In the genomic region with DNA sequence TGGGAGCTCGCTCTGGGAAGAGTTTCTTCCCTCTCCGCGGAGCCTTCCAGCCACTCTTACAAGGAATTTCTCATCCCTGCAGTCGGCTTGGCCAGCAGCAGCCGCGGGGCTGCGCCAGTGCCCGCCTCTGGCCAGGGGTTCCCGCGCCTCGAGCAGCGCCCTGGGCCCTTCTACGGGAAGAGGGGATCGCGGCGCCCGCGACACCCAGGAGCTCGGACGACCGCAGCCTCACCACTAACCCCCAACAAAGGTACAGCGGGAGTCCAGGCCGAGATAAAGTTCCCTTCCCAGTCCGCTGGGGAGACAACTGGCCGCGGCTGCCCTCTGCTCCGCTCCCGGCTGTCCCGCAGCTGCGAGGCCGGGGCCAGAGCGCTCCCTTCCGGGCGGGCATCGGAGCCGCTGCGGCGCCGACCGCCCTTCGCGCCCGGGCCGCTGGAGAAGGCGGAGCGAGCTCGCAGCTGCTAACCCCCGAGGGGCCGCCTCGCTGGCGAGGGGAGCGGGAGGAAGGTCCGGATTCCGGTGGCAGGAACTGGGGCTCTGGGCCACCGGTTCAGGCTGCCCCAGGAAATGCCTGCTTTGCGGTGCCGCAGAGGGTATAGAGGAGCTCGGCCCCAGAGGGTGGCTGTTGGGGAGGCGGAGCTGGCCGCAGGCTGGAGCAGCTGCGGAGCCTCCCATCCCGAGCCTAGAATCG, we compare ENCODE assay signal across 8 cellular contexts. TPM values are rescaled to one million over a fixed set of nuclear protein-coding genes. Genes with fewer than 3 reads are reported as not detected.
DNase-seq lines count a peak whose midpoint lies in the region; ATAC-seq and TF ChIP-seq lines count a peak whose summit lies in the region.

No MANE protein-coding gene starts in this region.

- H3K27me3 ChIP-seq in IMR-90 (ENCODE audit: control insufficient read depth, insufficient read depth, low read length): peaks cover 3% of the 10 kb centered on the region; the same call in 1 of the 2 replicates
- 0 out of 2 replicates have a peak, but pooled peaks cover 18% of the 10 kb centered on the region for H3K27me3 ChIP-seq in PC-9 (ENCODE audit: insufficient read depth, low read depth)

- peak overlapping the region; percentile 1; the same call in 1 of the 2 replicates for H3K14ac ChIP-seq in IMR-90 (replicated peaks; ENCODE audit: low read depth, low read length)

- CTCF ChIA-PET in IMR-90 (lab: Yijun Ruan, JAX) (interaction anchor here (1.0 kb wide), 1 partner anchor 11 kb away, joined by 3 read pairs; no protein-coding TSS in a partner anchor), PC-9 (lab: Charles Lee) (no interaction called here)

- peak; percentile 40 for TF ChIP-seq RAD21 in IMR-90 (IDR thresholded peaks at IDR 0.05; ENCODE audit: low read length)

- 9% methylated on average over 25 of the region's 63 CpGs; no CpG with 5 or more reads in 1 of the 2 experiments for WGBS in IMR-90 (ENCODE audit: extremely low coverage in 2 of 2, insufficient read length in 1 of 2), 2 experiments

- no TSS peak for BruUV-seq in IMR-90 (replicated peaks; lab: Mats Ljungman, UMichigan)
- BruUV-seq in PC-9 (replicated peaks; lab: Mats Ljungman, UMichigan): no TSS peak

- ATAC-seq in IMR-90 (ENCODE audit: low read depth) (peak; percentile 40), GM18502 (IDR thresholded peaks at IDR 0.05; ENCODE audit: poor library complexity, unreplicated experiment) (no peak)

- H2AK9ac ChIP-seq in IMR-90 (replicated peaks; ENCODE audit: low read depth, low read length, poor library complexity): peak overlapping the region; percentile 90

- POLR2A ChIA-PET in IMR-90 (lab: Charles Lee; ENCODE audit: unreplicated experiment): interaction anchor here (0.6 kb wide), 2 partner anchors 160 to 283 kb away, joined by 4 to 9 read pairs; no protein-coding TSS in a partner anchor
- POLR2A ChIA-PET in PC-9 (lab: Charles Lee; ENCODE audit: unreplicated experiment): no interaction called here

- no peaks in the 10 kb centered on the region for H3K9me2 ChIP-seq in PC-9 (ENCODE audit: insufficient read depth)

- no peaks in the 10 kb centered on the region for H3K79me2 ChIP-seq in PC-9 (ENCODE audit: low read depth)

- no peak overlapping the region; the same call in 2 of the 3 replicates for H2BK15ac ChIP-seq in IMR-90 (ENCODE audit: low read depth, low read length)

- no peak overlapping the region for H2BK5ac ChIP-seq in IMR-90 (ENCODE audit: low read depth, low read length, poor library complexity, severe bottlenecking)

- no peak overlapping the region; the same call in 1 of the 2 replicates for H3K9ac ChIP-seq in IMR-90 (ENCODE audit: low read depth, low read length)

- H3K4me2 ChIP-seq in IMR-90 (ENCODE audit: low read depth, low read length) (peak overlapping the region; percentile 47), PC-9 (no peak overlapping the region)

- dilution Hi-C loops in IMR-90 (cut with HindIII; ENCODE audit: low sequenced_read_pairs, unreplicated experiment): no loop called here

- H3K36me3 ChIP-seq in IMR-90 (ENCODE audit: control insufficient read depth, insufficient read depth, low read length): no peaks in the 10 kb centered on the region
- no peaks in the 10 kb centered on the region for H3K36me3 ChIP-seq in PC-9 (ENCODE audit: low read depth)

- H3K27ac ChIP-seq in IMR-90 (ENCODE audit: insufficient read depth, low read length): no peak overlapping the region
- no peak overlapping the region for H3K27ac ChIP-seq in PC-9

- H2AK5ac ChIP-seq in IMR-90 (ENCODE audit: low read depth, low read length): no peak overlapping the region

- intact Hi-C loops in IMR-90 (cut with micrococcal nuclease) (loop anchor here (5.0 kb wide), 2 partner anchors 250 to 410 kb away; no protein-coding TSS in a partner anchor), PC-9 (cut with micrococcal nuclease; ENCODE audit: unreplicated experiment) (no loop called here)

- DNase-seq in AG20443 (ENCODE audit: low spot score) (peak; percentile 87), IMR-90 (no peak), amniotic stem cell (lab: John Stamatoyannopoulos, UW) (no peak), PC-9 (no peak)
- peak; percentile 29 for DNase-seq in activated naive CD4-positive, alpha-beta T cell treated with anti-CD3 and anti-CD28 coated beads, Interleukin-2, amount 50 U/mL, for 16 hours
- peak; percentile 43 to 53 for DNase-seq in stimulated activated CD4-positive, alpha-beta T cell treated with anti-CD3 and anti-CD28 coated beads, Interleukin-2, amount 100 ng/mL, for 24 hours

- no peak overlapping the region; the same call in 1 of the 2 replicates for H3K4ac ChIP-seq in IMR-90 (ENCODE audit: low read depth, low read length)

- no peak overlapping the region for H3K23ac ChIP-seq in IMR-90 (ENCODE audit: low read depth, low read length)

- H4K8ac ChIP-seq in IMR-90 (ENCODE audit: low read depth in 2 of 2, low read length in 2 of 2): peak overlapping the region in 1 of 2 experiments; percentile 30; a peak in 1 of 4 replicates

- H3K4me3 ChIP-seq in IMR-90 (ENCODE audit: insufficient read depth, low read depth, low read length) (peak overlapping the region; percentile 31), iPS-18c (ENCODE audit: insufficient read depth, low read depth, low read length) (peak overlapping the region; percentile 58), PC-9 (no peak overlapping the region)

- no peaks in the 10 kb centered on the region for H3F3A ChIP-seq in PC-9 (ENCODE audit: insufficient read depth, low read depth)

- no peak overlapping the region for H2BK20ac ChIP-seq in IMR-90 (ENCODE audit: low read depth, low read length)

- no peak for TF ChIP-seq POLR2A in IMR-90 (IDR thresholded peaks at IDR 0.05; ENCODE audit: low read depth, low read length)

- H2AFZ ChIP-seq in IMR-90 (replicated peaks; ENCODE audit: low read length, poor library complexity) (peak overlapping the region; percentile 92), PC-9 (no peak overlapping the region)

- H3K79me1 ChIP-seq in IMR-90 (ENCODE audit: low read depth in 1 of 2, low read length in 2 of 2): peaks cover 0 to 7% of the 10 kb centered on the region in 2 experiments; a peak in 1 of 4 replicates

- TF ChIP-seq CTCF in IMR-90 (conservative IDR thresholded peaks at IDR 0.05; ENCODE audit: low read depth, low read length) (peak; percentile 43), PC-9 (conservative IDR thresholded peaks at IDR 0.05) (no peak)

- H3K9me3 ChIP-seq in IMR-90 (ENCODE audit: control insufficient read depth, insufficient read depth, low read length): no peaks in the 10 kb centered on the region
- no peaks in the 10 kb centered on the region for H3K9me3 ChIP-seq in iPS-18c (ENCODE audit: control insufficient read depth, insufficient read depth, low read length)
- H3K9me3 ChIP-seq in PC-9 (ENCODE audit: insufficient read depth, low read depth): no peaks in the 10 kb centered on the region

- H4K91ac ChIP-seq in IMR-90 (ENCODE audit: insufficient read depth, low read depth, low read length): no peak overlapping the region

- H3K56ac ChIP-seq in IMR-90 (ENCODE audit: extremely low read depth, insufficient read depth, low read length): no peak overlapping the region

- in situ Hi-C loops in IMR-90 (cut with MboI; ENCODE audit: low sequenced_read_pairs): no loop called here

- H3K18ac ChIP-seq in IMR-90 (ENCODE audit: low read depth, low read length): no peak overlapping the region; the same call in 1 of the 2 replicates

- H4K20me1 ChIP-seq in IMR-90 (ENCODE audit: insufficient read depth, low read length): no peaks in the 10 kb centered on the region; the same call in 1 of the 2 replicates
- no peaks in the 10 kb centered on the region for H4K20me1 ChIP-seq in PC-9 (ENCODE audit: insufficient read depth)

- no peak overlapping the region; the same call in 1 of the 2 replicates for H4K5ac ChIP-seq in IMR-90 (ENCODE audit: low read depth, low read length)

- peaks cover 2% of the 10 kb centered on the region; the same call in 1 of the 2 replicates for H3K9me1 ChIP-seq in IMR-90 (ENCODE audit: insufficient read depth, low read length)

- H2BK120ac ChIP-seq in IMR-90 (ENCODE audit: low read depth, low read length): peak overlapping the region; percentile 44; the same call in 1 of the 2 replicates

- no peaks in the 10 kb centered on the region; the same call in 1 of the 2 replicates for H3K4me1 ChIP-seq in IMR-90 (ENCODE audit: control insufficient read depth, insufficient read depth, low read length)
- H3K4me1 ChIP-seq in PC-9 (replicated peaks; ENCODE audit: insufficient read depth): no peaks in the 10 kb centered on the region

TF ChIP-seq in IMR-90, 13 proteins besides CTCF, POLR2A, EP300 and RAD21:
- TF ChIP-seq RFX5 (IDR thresholded peaks at IDR 0.05; ENCODE audit: low read depth, low read length): no peak
- peak; percentile 18; the same call in 1 of the 2 replicates for TF ChIP-seq SMC3 (IDR thresholded peaks at IDR 0.05; ENCODE audit: low read depth, low read length)
- TF ChIP-seq MAZ (IDR thresholded peaks at IDR 0.05; ENCODE audit: borderline replicate concordance, low read depth, low read length): 0 out of 2 replicates have a peak, but pooled peaks have one; percentile 16
- no peak for TF ChIP-seq RCOR1 (IDR thresholded peaks at IDR 0.05; ENCODE audit: insufficient replicate concordance, low read length)
- TF ChIP-seq CHD1 (IDR thresholded peaks at IDR 0.05; ENCODE audit: low read depth, low read length): no peak
- TF ChIP-seq NFE2L2 (IDR thresholded peaks at IDR 0.05; ENCODE audit: low read depth, low read length): no peak
TF ChIP-seq in IMR-90: peak in this region for 2.

RNA-seq across cellular contexts. Expression of a gene that starts 3.6 kb away (rescaled TPM):
- total RNA-seq in IMR-90 (2012; rRNA removed): 4.3 and 5.8 TPM in 2 replicates
- 2.8 and 3.1 TPM in 2 replicates for polyA plus RNA-seq in IMR-90 (2012; rRNA removed)
- 2.3 and 3.8 TPM in 2 replicates for polyA plus RNA-seq in IMR-90 (2012; cell fraction: cytosol; rRNA removed)
- polyA plus RNA-seq in IMR-90 (2012; cell fraction: nucleus; rRNA removed; ENCODE audit: low replicate concordance): 3.9 and 6.0 TPM in 2 replicates
- not detected in 2 replicates for total RNA-seq in PC-9 (2021)

Comparison
In these comparisons a context has a peak if more than half of its experiments do, and no peak if none do; other contexts are left out.
1. DNase-seq: peak in AG20443 (single experiment), activated naive CD4-positive, alpha-beta T cell treated with anti-CD3 and anti-CD28 coated beads, Interleukin-2, amount 50 U/mL, for 16 hours (single experiment) and stimulated activated CD4-positive, alpha-beta T cell treated with anti-CD3 and anti-CD28 coated beads, Interleukin-2, amount 100 ng/mL, for 24 hours (2 of 2); none in IMR-90 (single experiment), amniotic stem cell (single experiment) and PC-9 (0 of 2).